In genomic region chr19:18543814-18544475, GRCh38 we compare ENCODE assay signal across 8 cellular contexts. TPM values are rescaled to one million over a fixed set of nuclear protein-coding genes. Genes with fewer than 3 reads are reported as not detected.
DNase-seq lines count a peak whose midpoint lies in the region; ATAC-seq lines count a peak whose summit lies in the region.

No MANE protein-coding gene starts in this region.

- H3K36me3 ChIP-seq in ectodermal cell (ENCODE audit: control insufficient read depth, insufficient read depth, low read length) (peaks cover 22% of the 10 kb centered on the region), mesodermal cell (ENCODE audit: control insufficient read depth, insufficient read depth, low read length) (peaks cover 29% of the 10 kb centered on the region)

- peak; percentile 41 for ATAC-seq in HG02943 (IDR thresholded peaks at IDR 0.05; ENCODE audit: low read depth, unreplicated experiment)

- H3K4me3 ChIP-seq in ectodermal cell (ENCODE audit: insufficient read depth, low read depth, low read length) (peak overlapping the region; percentile 37), mesodermal cell (ENCODE audit: extremely low read depth, insufficient read depth, low read length, poor library complexity, severe bottlenecking) (peak overlapping the region; percentile 31)

- 14 to 15% methylated on average over 11 to 12 of the region's 12 CpGs for WGBS in ectodermal cell, 2 experiments
- WGBS in mesodermal cell (ENCODE audit: insufficient coverage in 2 of 2), 2 experiments = 9 to 14% methylated on average over 6 of the region's 12 CpGs

- H3K9me3 ChIP-seq in ectodermal cell (ENCODE audit: control insufficient read depth, low read length) (no peaks in the 10 kb centered on the region), mesodermal cell (ENCODE audit: control insufficient read depth, low read length) (no peaks in the 10 kb centered on the region)

- DNase-seq in NK-92 treated with Interleukin-12 subunit alpha and Interleukin-12 subunit beta, amount 100 ng/mL, for 24 hours (lab: John Stamatoyannopoulos, UW) = peak; percentile 37
- no peak for DNase-seq in NK-92 (lab: John Stamatoyannopoulos, UW; ENCODE audit: unreplicated experiment)
- peak; percentile 80 for DNase-seq in NCI-H460 (ENCODE audit: extremely low read depth, low read depth)
- DNase-seq in activated CD4-positive, alpha-beta T cell treated with anti-CD3 and anti-CD28 coated beads for 4 hours = peak; percentile 74 to 76
- DNase-seq in stimulated activated CD8-positive, alpha-beta memory T cell treated with anti-CD3 and anti-CD28 coated beads, Interleukin-2, amount 100 ng/mL, for 1 hour (ENCODE audit: low read depth in 2 of 2) = peak; percentile 31 to 39

- H3K27ac ChIP-seq in ectodermal cell (ENCODE audit: insufficient read depth, low read depth, low read length, poor library complexity, severe bottlenecking) = no peak overlapping the region
- no peak overlapping the region for H3K27ac ChIP-seq in mesodermal cell (ENCODE audit: low read depth, low read length, severe bottlenecking)

- no peaks in the 10 kb centered on the region for H3K27me3 ChIP-seq in ectodermal cell (ENCODE audit: control insufficient read depth, insufficient read depth, low read length, poor library complexity, severe bottlenecking)

- H3K4me1 ChIP-seq in ectodermal cell (ENCODE audit: control insufficient read depth, insufficient read depth, low read length) (no peaks in the 10 kb centered on the region), mesodermal cell (ENCODE audit: control insufficient read depth, insufficient read depth, low read length, poor library complexity, severe bottlenecking) (peaks cover 7% of the 10 kb centered on the region)

RNA-seq across cellular contexts. Expression of gene FKBP8, which starts 0.6 kb away (rescaled TPM):
- total RNA-seq in NCI-H460 (2014; rRNA removed; shearing (Covaris generic)) = 100.0 and 122 TPM in 2 replicates
- 148 and 152 TPM in 2 replicates for polyA plus RNA-seq in NCI-H460 (2014; cell fraction: nucleus; rRNA removed)
- 301 TPM for polyA plus RNA-seq in ectodermal cell (2013, experiment 1 of 4)
- polyA plus RNA-seq in ectodermal cell (2013, experiment 2 of 4) = 303 TPM
- 205 TPM for polyA plus RNA-seq in ectodermal cell (2013, experiment 3 of 4)
- polyA plus RNA-seq in ectodermal cell (2013, experiment 4 of 4) = 220 TPM
- polyA plus RNA-seq in mesodermal cell (2013, experiment 1 of 2) = 225 TPM
- 200 TPM for polyA plus RNA-seq in mesodermal cell (2013, experiment 2 of 2)

RNA-seq across cellular contexts. Expression of gene KXD1, which starts 13.7 kb away (rescaled TPM):
- 91.5 and 108 TPM in 2 replicates for total RNA-seq in NCI-H460 (2014; rRNA removed; shearing (Covaris generic))
- polyA plus RNA-seq in NCI-H460 (2014; cell fraction: nucleus; rRNA removed) = 120 and 168 TPM in 2 replicates
- polyA plus RNA-seq in ectodermal cell (2013, experiment 1 of 4) = 135 TPM
- 127 TPM for polyA plus RNA-seq in ectodermal cell (2013, experiment 2 of 4)
- polyA plus RNA-seq in ectodermal cell (2013, experiment 3 of 4) = 127 TPM
- polyA plus RNA-seq in ectodermal cell (2013, experiment 4 of 4) = 142 TPM
- 129 TPM for polyA plus RNA-seq in mesodermal cell (2013, experiment 1 of 2)
- polyA plus RNA-seq in mesodermal cell (2013, experiment 2 of 2) = 107 TPM

RNA-seq across cellular contexts. Expression of gene ELL, which starts 22.1 kb away (rescaled TPM):
- 6.7 and 8.2 TPM in 2 replicates for total RNA-seq in NCI-H460 (2014; rRNA removed; shearing (Covaris generic))
- 6.7 and 9.8 TPM in 2 replicates for polyA plus RNA-seq in NCI-H460 (2014; cell fraction: nucleus; rRNA removed)
- 9.3 TPM for polyA plus RNA-seq in ectodermal cell (2013, experiment 1 of 4)
- 9.6 TPM for polyA plus RNA-seq in ectodermal cell (2013, experiment 2 of 4)
- polyA plus RNA-seq in ectodermal cell (2013, experiment 3 of 4) = 7.8 TPM
- 8.0 TPM for polyA plus RNA-seq in ectodermal cell (2013, experiment 4 of 4)
- polyA plus RNA-seq in mesodermal cell (2013, experiment 1 of 2) = 8.6 TPM
- 9.1 TPM for polyA plus RNA-seq in mesodermal cell (2013, experiment 2 of 2)

RNA-seq across cellular contexts. Expression of gene UBA52, which starts 27.7 kb away (rescaled TPM):
- 1,097 and 1,144 TPM in 2 replicates for total RNA-seq in NCI-H460 (2014; rRNA removed; shearing (Covaris generic))
- polyA plus RNA-seq in NCI-H460 (2014; cell fraction: nucleus; rRNA removed) = 290 and 461 TPM in 2 replicates
- 990 TPM for polyA plus RNA-seq in ectodermal cell (2013, experiment 1 of 4)
- 1,124 TPM for polyA plus RNA-seq in ectodermal cell (2013, experiment 2 of 4)
- 1,252 TPM for polyA plus RNA-seq in ectodermal cell (2013, experiment 3 of 4)
- polyA plus RNA-seq in ectodermal cell (2013, experiment 4 of 4) = 1,383 TPM
- 1,619 TPM for polyA plus RNA-seq in mesodermal cell (2013, experiment 1 of 2)
- 1,435 TPM for polyA plus RNA-seq in mesodermal cell (2013, experiment 2 of 2)

RNA-seq across cellular contexts. Expression of gene REX1BD, which starts 44.7 kb away (rescaled TPM):
- 27.9 and 46.6 TPM in 2 replicates for total RNA-seq in NCI-H460 (2014; rRNA removed; shearing (Covaris generic))
- 249 and 384 TPM in 2 replicates for polyA plus RNA-seq in NCI-H460 (2014; cell fraction: nucleus; rRNA removed)
- polyA plus RNA-seq in ectodermal cell (2013, experiment 1 of 4) = 45.2 TPM
- 45.0 TPM for polyA plus RNA-seq in ectodermal cell (2013, experiment 2 of 4)
- 53.0 TPM for polyA plus RNA-seq in ectodermal cell (2013, experiment 3 of 4)
- 50.5 TPM for polyA plus RNA-seq in ectodermal cell (2013, experiment 4 of 4)
- 45.8 TPM for polyA plus RNA-seq in mesodermal cell (2013, experiment 1 of 2)
- polyA plus RNA-seq in mesodermal cell (2013, experiment 2 of 2) = 41.5 TPM
